10 cellular contexts compared by ENCODE assay signal in genomic region chr2:235724964-235725603, GRCh38.
DNase-seq lines count a peak whose midpoint lies in the region; ATAC-seq, FAIRE-seq and TF ChIP-seq lines count a peak whose summit lies in the region.
"Had no signal": no experiment of that assay in that cellular context is flagged by ENCODE, and none has a peak within 500 bp of the region (broad histone marks: within the 10 kb centered on the region; RNA-seq: fewer than 3 reads in every experiment).

No MANE protein-coding gene starts in this region.

- TF ChIP-seq RAD21 in HepG2 (CRISPR knock-in tag; IDR thresholded peaks at IDR 0.05) = no peak

- no peak overlapping the region for H2AFZ ChIP-seq in HepG2 (ENCODE audit: low read length)

- intact Hi-C loops in right lobe of liver (cut with DNase I) = no loop called here
- intact Hi-C loops in HepG2 (cut with micrococcal nuclease; ENCODE audit: unreplicated experiment) = no loop called here
- intact Hi-C loops in head of caudate nucleus (cut with DNase I) = no loop called here
- intact Hi-C loops in aorta (cut with DNase I) = no loop called here

- H3K9me3 Mint-ChIP-seq in stimulated activated naive B cell treated with anti-CD40 and anti-IgM and Interleukin-4, amounts not matched to agents 10 μg/mL and 1 μg/mL and 100 μg/mL, for 72 hours = no peaks in the 10 kb centered on the region

- H3K4me1 ChIP-seq in right lobe of liver (peaks cover 0 to 25% (median 0%) of the 10 kb centered on the region in 4 donors), HepG2 (ENCODE audit: insufficient read depth, low read length) (peaks cover 19% of the 10 kb centered on the region), aorta (ENCODE audit: control insufficient read depth in 1 of 2, insufficient read depth in 2 of 2, low read length in 2 of 2) (no peaks in the 10 kb centered on the region)

- H3K4me1 Mint-ChIP-seq in stimulated activated naive B cell treated with anti-CD40 and anti-IgM and Interleukin-4, amounts not matched to agents 10 μg/mL and 1 μg/mL and 100 μg/mL, for 72 hours = no peaks in the 10 kb centered on the region

- H3K27ac Mint-ChIP-seq in stimulated activated naive B cell treated with anti-CD40 and anti-IgM and Interleukin-4, amounts not matched to agents 10 μg/mL and 1 μg/mL and 100 μg/mL, for 72 hours = no peak overlapping the region

- peak overlapping the region in 1 of 3 donors; percentile 4 for H3K27ac ChIP-seq in right lobe of liver
- H3K27ac ChIP-seq in HepG2 (ENCODE audit: extremely low read length, insufficient read depth, low read length) = no peak overlapping the region
- peak overlapping the region in 1 of 2 donors; percentile 28 for H3K27ac ChIP-seq in aorta (ENCODE audit: low read depth in 1 of 2, low read length in 2 of 2)
- H3K27ac ChIP-seq: neutrophil had no signal

- FAIRE-seq in HepG2 (lab: Jason Lieb, UNC) = no peak
- FAIRE-seq: endothelial cell of umbilical vein had no signal

- H3K36me3 ChIP-seq in right lobe of liver = no peaks in the 10 kb centered on the region
- H3K36me3 ChIP-seq in HepG2 (replicated peaks in 1 of 2; ENCODE audit: control insufficient read depth in 1 of 2, insufficient read depth in 2 of 2, low read length in 2 of 2) = peaks cover 10 to 30% of the 10 kb centered on the region in 2 experiments
- H3K36me3 ChIP-seq in aorta (ENCODE audit: control insufficient read depth in 1 of 2, insufficient read depth in 2 of 2, low read length in 1 of 2) = no peaks in the 10 kb centered on the region
- H3K36me3 ChIP-seq: neutrophil had no signal

- H3K9me3 ChIP-seq in right lobe of liver = no peaks in the 10 kb centered on the region
- no peaks in the 10 kb centered on the region for H3K9me3 ChIP-seq in HepG2 (ENCODE audit: low read length)
- no peaks in the 10 kb centered on the region for H3K9me3 ChIP-seq in aorta (ENCODE audit: control insufficient read depth, low read length)
- H3K9me3 ChIP-seq: neutrophil had no signal

- peak in 2 of 3 donors; percentile 40 to 67 for DNase-seq in right lobe of liver
- DNase-seq in HepG2 (ENCODE audit: low spot score) = no peak
- peak in 34 of 42 donors; percentile 46 to 90 (median 62) for DNase-seq in head of caudate nucleus
- peak in 36 of 56 donors; percentile 17 to 76 (median 44) for DNase-seq in nucleus accumbens (lab: John Stamatoyannopoulos, UW)
- DNase-seq in aorta = peak in 1 of 2 donors; percentile 75
- DNase-seq in stimulated activated naive B cell treated with anti-CD40 and anti-IgM and Interleukin-4, amounts not matched to agents 10 μg/mL and 1 μg/mL and 100 μg/mL, for 72 hours = no peak
- DNase-seq in DMS 273 (lab: John Stamatoyannopoulos, UW; ENCODE audit: unreplicated experiment) = no peak
- no peak for DNase-seq in NCI-H345 treated with DMSO at 0.1 percent for 48 hours (lab: John Stamatoyannopoulos, UW; ENCODE audit: unreplicated experiment)

- BruUV-seq in HepG2 (replicated peaks; lab: Mats Ljungman, UMichigan) = no TSS peak

- H3K27me3 ChIP-seq in right lobe of liver = no peaks in the 10 kb centered on the region
- no peaks in the 10 kb centered on the region for H3K27me3 ChIP-seq in HepG2 (ENCODE audit: control insufficient read depth in 1 of 2, insufficient read depth in 2 of 2, low read length in 2 of 2)
- H3K27me3 ChIP-seq in aorta (ENCODE audit: control insufficient read depth in 1 of 2, insufficient read depth in 2 of 2, low read length in 1 of 2) = no peaks in the 10 kb centered on the region

- POLR2A ChIA-PET in HepG2 (lab: Yijun Ruan, JAX) = no interaction called here

- H3K4me3 Mint-ChIP-seq in stimulated activated naive B cell treated with anti-CD40 and anti-IgM and Interleukin-4, amounts not matched to agents 10 μg/mL and 1 μg/mL and 100 μg/mL, for 72 hours = no peak overlapping the region

- no peaks in the 10 kb centered on the region for H3K79me2 ChIP-seq in HepG2 (ENCODE audit: insufficient read depth, low read length)

- in situ Hi-C loops in HepG2 (cut with HindIII; ENCODE audit: extremely low pct_ligation_motif_present, low pct_unique_long_range_greater_than_20kb) = no loop called here

- ATAC-seq in right lobe of liver (peak; percentile 43 to 79 (median 68)), HepG2 (no peak), aorta (ENCODE audit: low FRiP score) (peak; percentile 74)
- no peak for ATAC-seq in stimulated activated naive B cell treated with anti-CD40 and anti-IgM and Interleukin-4, amounts not matched to agents 10 μg/mL and 1 μg/mL and 100 μg/mL, for 72 hours (replicated peaks)

- H3K36me3 Mint-ChIP-seq in stimulated activated naive B cell treated with anti-CD40 and anti-IgM and Interleukin-4, amounts not matched to agents 10 μg/mL and 1 μg/mL and 100 μg/mL, for 72 hours = no peaks in the 10 kb centered on the region

- H3K4me3 ChIP-seq in right lobe of liver = no peak overlapping the region
- H3K4me3 ChIP-seq in HepG2 (replicated peaks in 1 of 3; ENCODE audit: insufficient read depth in 1 of 3, low read depth in 2 of 3, low read length in 3 of 3) = no peak overlapping the region
- no peak overlapping the region for H3K4me3 ChIP-seq in aorta (ENCODE audit: low read length in 2 of 2)

- 69% methylated on average over 6 of the region's 13 CpGs for WGBS in right lobe of liver (ENCODE audit: insufficient coverage, low coverage, low lambda C conversion rate, missing lambda C conversion rate)
- WGBS in HepG2 (ENCODE audit: low lambda C conversion rate) = 98% methylated on average over 13 of the region's 13 CpGs
- WGBS in aorta, 2 donors = 35 to 47% methylated on average over 13 of the region's 13 CpGs

- TF ChIP-seq POLR2A in right lobe of liver (IDR thresholded peaks at IDR 0.05) = no peak
- no peak for TF ChIP-seq POLR2A in HepG2 (IDR thresholded peaks at IDR 0.05; ENCODE audit: insufficient read depth in 1 of 2, low read depth in 2 of 2, low read length in 2 of 2)

- H3K27me3 Mint-ChIP-seq in stimulated activated naive B cell treated with anti-CD40 and anti-IgM and Interleukin-4, amounts not matched to agents 10 μg/mL and 1 μg/mL and 100 μg/mL, for 72 hours = peaks cover 9 to 13% of the 10 kb centered on the region in 2 donors

- no peak overlapping the region for H3K9ac ChIP-seq in HepG2 (ENCODE audit: insufficient read depth, low read depth, low read length)

- H4K20me1 ChIP-seq in HepG2 (ENCODE audit: insufficient read depth, low read length) = 0 out of 2 replicates have a peak, but pooled peaks cover 3% of the 10 kb centered on the region

- no peak for TF ChIP-seq EP300 in HepG2 (IDR thresholded peaks at IDR 0.05; ENCODE audit: low read depth in 2 of 2, low read length in 2 of 2)
- TF ChIP-seq EP300 in HepG2 (CRISPR knock-in tag; IDR thresholded peaks at IDR 0.05; ENCODE audit: borderline replicate concordance) = no peak

- H3K4me2 ChIP-seq in HepG2 (ENCODE audit: low read depth, low read length) = no peak overlapping the region

- CTCF ChIA-PET in HepG2 (lab: Yijun Ruan, JAX; ENCODE audit: low intra/inter-chr PET ratio, low total read pairs) = no interaction called here

- TF ChIP-seq CTCF in right lobe of liver (IDR thresholded peaks at IDR 0.05) (no peak), HepG2 (CRISPR knock-in tag; IDR thresholded peaks at IDR 0.05) (no peak)

TF ChIP-seq in HepG2, 621 proteins besides CTCF, POLR2A, EP300 and RAD21:
- no peak for TF ChIP-seq HDAC1 (CRISPR knock-in tag; IDR thresholded peaks at IDR 0.05)
- TF ChIP-seq ONECUT2 (CRISPR knock-in tag; IDR thresholded peaks at IDR 0.05) = no peak
- no peak for TF ChIP-seq MAZ (IDR thresholded peaks at IDR 0.05; ENCODE audit: borderline replicate concordance, low read depth, low read length)
- TF ChIP-seq MAZ (CRISPR knock-in tag; IDR thresholded peaks at IDR 0.05; ENCODE audit: low read depth) = no peak
- no peak for TF ChIP-seq MXI1 (IDR thresholded peaks at IDR 0.05; ENCODE audit: borderline replicate concordance, low read depth, low read length)
- no peak for TF ChIP-seq ZNF33A (CRISPR knock-in tag; IDR thresholded peaks at IDR 0.05; ENCODE audit: borderline replicate concordance)
- TF ChIP-seq ZNF512 (CRISPR knock-in tag; IDR thresholded peaks at IDR 0.05) = no peak
- no peak for TF ChIP-seq ZBTB38 (CRISPR knock-in tag; IDR thresholded peaks at IDR 0.05)
- TF ChIP-seq ZNF761 (CRISPR knock-in tag; conservative IDR thresholded peaks at IDR 0.05) = no peak
- no peak for TF ChIP-seq TFDP2 (CRISPR knock-in tag; IDR thresholded peaks at IDR 0.05)
- TF ChIP-seq ZNF18 (CRISPR knock-in tag; IDR thresholded peaks at IDR 0.05; ENCODE audit: insufficient replicate concordance) = no peak
TF ChIP-seq in HepG2: peak in this region for 0.

Comparison
In these comparisons a context has a peak if more than half of its experiments do, and no peak if none do; other contexts are left out.
1. ATAC-seq: peak in right lobe of liver (4 of 4) and aorta (single experiment); none in HepG2 (single experiment) and stimulated activated naive B cell treated with anti-CD40 and anti-IgM and Interleukin-4, amounts not matched to agents 10 μg/mL and 1 μg/mL and 100 μg/mL, for 72 hours (0 of 2).
2. DNase-seq: peak in right lobe of liver (2 of 3), head of caudate nucleus (34 of 42) and nucleus accumbens (36 of 56); none in HepG2 (single experiment), stimulated activated naive B cell treated with anti-CD40 and anti-IgM and Interleukin-4, amounts not matched to agents 10 μg/mL and 1 μg/mL and 100 μg/mL, for 72 hours (single experiment), DMS 273 (single experiment) and NCI-H345 treated with DMSO at 0.1 percent for 48 hours (single experiment).